Comparison of ENCODE assay signal across 8 cellular contexts in the genomic region with DNA sequence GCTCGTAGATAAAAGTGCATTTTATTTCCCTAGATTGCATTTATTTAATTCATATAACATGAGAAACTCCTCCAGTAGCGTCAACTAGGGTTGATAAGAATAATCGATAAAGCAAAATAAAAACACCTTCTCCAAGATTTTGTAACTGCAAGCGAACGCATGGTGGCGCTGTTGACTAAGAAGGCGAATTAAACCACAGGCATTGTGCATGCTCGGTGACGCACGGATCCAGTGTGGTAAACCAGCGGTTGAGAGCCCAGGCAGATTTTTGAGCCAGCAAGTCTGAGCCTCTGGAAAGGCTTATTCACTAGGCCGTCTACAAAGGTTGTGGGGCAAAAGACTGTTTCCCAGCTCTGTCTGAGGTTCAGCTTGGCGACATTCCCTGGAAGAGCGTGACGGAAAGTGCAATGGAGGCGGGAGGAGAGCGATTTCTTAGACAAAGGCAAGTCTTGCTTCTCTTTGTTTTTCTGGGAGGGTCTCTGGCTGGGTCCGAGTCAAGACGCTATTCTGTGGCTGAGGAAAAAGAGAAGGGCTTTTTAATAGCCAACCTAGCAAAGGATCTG. TPM values are rescaled to one million over a fixed set of nuclear protein-coding genes. Genes with fewer than 3 reads are reported as not detected.
DNase-seq lines count a peak whose midpoint lies in the region; ATAC-seq and TF ChIP-seq lines count a peak whose summit lies in the region.

PCDHB3 (plus strand) TSS at position 231 of the 563 bp plus-strand sequence; CDS start at position 408, 177 bp downstream.

- H3K27ac ChIP-seq in RWPE1 = no peak within 1 kb of the TSS

- CTCF ChIA-PET in RWPE1 (lab: Yijun Ruan, JAX) = interaction anchor here (0.6 to 0.7 kb wide), 2 partner anchors 467 to 518 kb away, joined by 3 read pairs; partner anchors contain the start of gene DIAPH1

- H3K4me3 ChIP-seq in fibroblast of mammary gland (ENCODE audit: control insufficient read depth, low read depth, low read length) = no peak within 1 kb of the TSS

- no peak for ATAC-seq in HG03139 (IDR thresholded peaks at IDR 0.05; ENCODE audit: unreplicated experiment)

- DNase-seq in activated CD4-positive, alpha-beta T cell treated with anti-CD3 and anti-CD28 coated beads for 48 hours = peak; percentile 72
- DNase-seq in activated CD4-positive, alpha-beta T cell treated with anti-CD3 and anti-CD28 coated beads for 4 hours = no peak
- DNase-seq in RWPE1 (ENCODE audit: low spot score) (peak; percentile 47), fibroblast of mammary gland (ENCODE audit: low read depth) (peak; percentile 60), renal cortical epithelial cell (ENCODE audit: low read depth) (peak; percentile 6), GM20000 (ENCODE audit: low spot score) (no peak), epidermal melanocyte (ENCODE audit: insufficient read length, low spot score) (no peak)

- TF ChIP-seq CTCF in RWPE1 (conservative IDR thresholded peaks at IDR 0.05; ENCODE audit: low read depth) (peak; percentile 58), fibroblast of mammary gland (conservative IDR thresholded peaks at IDR 0.05; ENCODE audit: control insufficient read depth, insufficient read depth, low read depth, low read length) (peak; percentile 37), GM20000 (IDR thresholded peaks at IDR 0.05; ENCODE audit: extremely low read depth, missing control alignments) (no peak)

- POLR2A ChIA-PET in RWPE1 (lab: Yijun Ruan, JAX; ENCODE audit: low non-redundant PET) = no interaction called here

RNA-seq across cellular contexts. Expression of gene PCDHB3, which starts in this region (rescaled TPM):
- total RNA-seq in renal cortical epithelial cell = 0.52 and 2.9 TPM in 2 replicates

Comparison
In these comparisons a context has a peak if more than half of its experiments do, and no peak if none do; other contexts are left out.
1. DNase-seq: peak in activated CD4-positive, alpha-beta T cell treated with anti-CD3 and anti-CD28 coated beads for 48 hours (single experiment), RWPE1 (single experiment), fibroblast of mammary gland (single experiment) and renal cortical epithelial cell (single experiment); none in activated CD4-positive, alpha-beta T cell treated with anti-CD3 and anti-CD28 coated beads for 4 hours (0 of 2), GM20000 (single experiment) and epidermal melanocyte (single experiment).